ENCODE assay signal across 8 cellular contexts in the genomic region with DNA sequence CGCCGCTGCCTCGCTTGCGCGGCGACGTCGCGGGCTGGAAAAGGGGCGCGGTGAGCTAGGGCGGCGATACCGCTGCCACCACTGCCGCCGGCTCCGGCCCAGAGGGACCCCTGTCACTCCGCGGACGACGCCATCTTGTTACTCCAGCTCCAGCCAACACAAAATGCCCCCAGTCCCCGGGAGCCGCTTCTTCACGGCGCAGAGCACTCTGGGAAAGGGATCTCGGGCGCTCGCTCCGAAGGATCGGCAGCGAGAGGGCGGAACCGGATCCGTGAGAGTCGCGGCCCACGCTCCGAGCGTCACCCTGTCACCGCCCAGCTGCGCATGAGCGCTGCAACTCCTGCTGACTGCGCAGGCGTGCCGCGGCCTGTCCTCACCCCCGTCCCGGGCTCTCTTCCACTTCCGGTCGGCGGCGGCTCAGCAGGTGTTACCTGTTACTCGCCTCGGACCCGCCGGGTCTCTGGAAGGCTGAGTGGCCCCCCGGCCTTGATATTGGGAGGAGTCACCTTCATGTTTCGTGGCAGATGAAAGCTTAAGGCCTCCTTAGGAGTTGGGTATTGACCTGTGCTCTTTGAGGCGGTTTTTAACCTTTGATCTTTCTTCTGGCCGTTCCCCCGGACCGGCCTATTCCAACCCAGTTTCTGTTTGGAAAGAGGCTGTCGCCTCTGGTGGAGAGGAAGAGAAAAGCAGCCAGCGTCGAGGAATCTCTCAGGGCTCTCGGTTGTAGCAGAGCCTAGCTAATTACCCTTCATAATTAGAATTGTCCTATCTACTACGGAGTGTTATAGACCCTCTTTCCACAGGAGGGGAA. TPM values are rescaled to one million over a fixed set of nuclear protein-coding genes. Genes with fewer than 3 reads are reported as not detected.
DNase-seq lines count a peak whose midpoint lies in the region; ATAC-seq and TF ChIP-seq lines count a peak whose summit lies in the region.

A gene (minus strand): TSS at position 213 of the 811 bp plus-strand sequence. CDS start 475 bp downstream, outside the sequence.

- no peaks in the 10 kb centered on the region for H3F3A ChIP-seq in SU-DHL-6 (ENCODE audit: insufficient read depth)

- H3K36me3 Mint-ChIP-seq in activated naive CD8-positive, alpha-beta T cell treated with anti-CD3 and anti-CD28 coated beads, Interleukin-2, amount 10 ng/mL, durations not matched to agents 7 days and 5 days, result peaks cover 22% of the 10 kb centered on the region

- TF ChIP-seq POLR2A in ovary (IDR thresholded peaks at IDR 0.05), result peak; percentile 94
- TF ChIP-seq POLR2A in thyroid gland (IDR thresholded peaks at IDR 0.05), result peak; percentile 22 to 97

- H3K36me3 ChIP-seq in SU-DHL-6 (ENCODE audit: low read length) (peaks cover 16% of the 10 kb centered on the region), ovary (no peaks in the 10 kb centered on the region), thyroid gland (no peaks in the 10 kb centered on the region)

- peak within 1 kb of the TSS; percentile 96 for H3K9ac ChIP-seq in SU-DHL-6 (ENCODE audit: low read length)

- H2AFZ ChIP-seq in SU-DHL-6 (ENCODE audit: low read depth, low read length, severe bottlenecking), result peak within 1 kb of the TSS; percentile 91

- TF ChIP-seq CTCF in GM12873 (IDR thresholded peaks at IDR 0.05; ENCODE audit: insufficient read depth, low read depth, low read length, missing control alignments) (peak; percentile 80), SU-DHL-6 (IDR thresholded peaks at IDR 0.05; ENCODE audit: insufficient read depth, low read length, poor library complexity, severe bottlenecking) (peak; percentile 84), ovary (IDR thresholded peaks at IDR 0.05) (peak; percentile 82 to 96 (median 96)), thyroid gland (IDR thresholded peaks at IDR 0.05) (peak; percentile 55 to 97 (median 86))

- no peaks in the 10 kb centered on the region for H3K9me3 Mint-ChIP-seq in activated naive CD8-positive, alpha-beta T cell treated with anti-CD3 and anti-CD28 coated beads, Interleukin-2, amount 10 ng/mL, durations not matched to agents 7 days and 5 days

- H3K9me2 ChIP-seq in SU-DHL-6 (replicated peaks; ENCODE audit: insufficient read depth, low read length), result no peaks in the 10 kb centered on the region

- H3K27me3 Mint-ChIP-seq in activated naive CD8-positive, alpha-beta T cell treated with anti-CD3 and anti-CD28 coated beads, Interleukin-2, amount 10 ng/mL, durations not matched to agents 7 days and 5 days, result no peaks in the 10 kb centered on the region

- no peaks in the 10 kb centered on the region for H3K9me3 ChIP-seq in SU-DHL-6 (ENCODE audit: insufficient read depth, low read length)
- no peaks in the 10 kb centered on the region for H3K9me3 ChIP-seq in ovary
- no peaks in the 10 kb centered on the region for H3K9me3 ChIP-seq in thyroid gland

- H3K4me1 Mint-ChIP-seq in activated naive CD8-positive, alpha-beta T cell treated with anti-CD3 and anti-CD28 coated beads, Interleukin-2, amount 10 ng/mL, durations not matched to agents 7 days and 5 days, result peaks cover 27% of the 10 kb centered on the region

- H3K4me2 ChIP-seq in SU-DHL-6 (ENCODE audit: low read depth, low read length, poor library complexity, severe bottlenecking), result peak within 1 kb of the TSS; percentile 97

- H3K4me1 ChIP-seq in ovary (ENCODE audit: insufficient read depth), result peaks cover 10% of the 10 kb centered on the region
- H3K4me1 ChIP-seq in thyroid gland, result peaks cover 33 to 37% of the 10 kb centered on the region in 2 donors

- peak; percentile 88 for DNase-seq in NCI-H128 (lab: John Stamatoyannopoulos, UW; ENCODE audit: unreplicated experiment)
- DNase-seq in activated naive CD8-positive, alpha-beta T cell treated with anti-CD3 and anti-CD28 coated beads, Interleukin-2, amount 10 ng/mL, durations not matched to agents 7 days and 5 days, result peak; percentile 99
- peak; percentile 92 to 99 (median 98) for DNase-seq in head of caudate nucleus
- peak; percentile 99 for DNase-seq in ovary
- peak; percentile 98 to 99 for DNase-seq in thyroid gland

- H3K4me3 Mint-ChIP-seq in activated naive CD8-positive, alpha-beta T cell treated with anti-CD3 and anti-CD28 coated beads, Interleukin-2, amount 10 ng/mL, durations not matched to agents 7 days and 5 days, result peak within 1 kb of the TSS; percentile 92

- peak; percentile 94 for ATAC-seq in HG02759 (IDR thresholded peaks at IDR 0.05; ENCODE audit: unreplicated experiment)
- peak; percentile 94 for ATAC-seq in activated naive CD8-positive, alpha-beta T cell treated with anti-CD3 and anti-CD28 coated beads, Interleukin-2, amount 10 ng/mL, durations not matched to agents 7 days and 5 days (ENCODE audit: low read depth)

- TF ChIP-seq EP300 in ovary (IDR thresholded peaks at IDR 0.05), result peak; percentile 45

- peaks cover 18% of the 10 kb centered on the region; the same call in 1 of the 2 replicates for H4K20me1 ChIP-seq in SU-DHL-6 (ENCODE audit: low read depth, low read length)

- POLR2A ChIA-PET in activated naive CD8-positive, alpha-beta T cell treated with anti-CD3 and anti-CD28 coated beads, Interleukin-2, amount 10 ng/mL, durations not matched to agents 7 days and 5 days (lab: Charles Lee), result interaction anchor here (0.6 to 3.7 kb wide), 16 partner anchors 10 to 702 kb away, joined by 3 to 26 read pairs (median 4); a partner anchor contains a TSS

- no peaks in the 10 kb centered on the region for H3K27me3 ChIP-seq in SU-DHL-6 (ENCODE audit: low read length)
- H3K27me3 ChIP-seq in ovary, result no peaks in the 10 kb centered on the region
- no peaks in the 10 kb centered on the region for H3K27me3 ChIP-seq in thyroid gland

- 0 to 1% (median 0%) methylated on average over 64 to 67 of the region's 67 CpGs for WGBS in ovary, 3 donors
- 1% methylated on average over 19 to 35 of the region's 67 CpGs for WGBS in thyroid gland, 2 donors

- H3K4me3 ChIP-seq in SU-DHL-6 (ENCODE audit: insufficient read depth, low read length, poor library complexity, severe bottlenecking) (peak within 1 kb of the TSS; percentile 98), ovary (peak within 1 kb of the TSS; percentile 87), thyroid gland (replicated peaks in 1 of 3) (peak within 1 kb of the TSS; percentile 81 to 99 (median 94))

- peak within 1 kb of the TSS; percentile 75 for H3K27ac ChIP-seq in SU-DHL-6 (ENCODE audit: low read depth, low read length)
- H3K27ac ChIP-seq in ovary, result peak within 1 kb of the TSS; percentile 89 to 93
- peak within 1 kb of the TSS; percentile 98 to 99 (median 99) for H3K27ac ChIP-seq in thyroid gland

- peaks cover 46% of the 10 kb centered on the region for H3K79me2 ChIP-seq in SU-DHL-6 (ENCODE audit: insufficient read depth, low read length)

- H3K27ac Mint-ChIP-seq in activated naive CD8-positive, alpha-beta T cell treated with anti-CD3 and anti-CD28 coated beads, Interleukin-2, amount 10 ng/mL, durations not matched to agents 7 days and 5 days, result peak within 1 kb of the TSS; percentile 99

- intact Hi-C loops in head of caudate nucleus (cut with DNase I), result no loop called here
- intact Hi-C loops in ovary (cut with DNase I), result loop anchor here in 3 of 4 donors (2.0 to 5.0 kb wide), 4 partner anchors 99 to 169 kb away; no protein-coding TSS in a partner anchor
- intact Hi-C loops in thyroid gland (cut with DNase I), result no loop called here

RNA-seq across cellular contexts. Expression of the gene that starts here (rescaled TPM):
- total RNA-seq in activated naive CD8-positive, alpha-beta T cell treated with anti-CD3 and anti-CD28 coated beads, Interleukin-2, amount 10 ng/mL, durations not matched to agents 7 days and 5 days, result 100 to 1,000 TPM; 176 to 191 TPM
- 100 to 1,000 TPM in 6 of 7 donors, 10 to 100 TPM in 1; 96.2 to 233 (median 159) TPM for total RNA-seq in ovary
- polyA plus RNA-seq in ovary, result 100 to 1,000 TPM in 1 of 2 donors, 10 to 100 TPM in 1; 64.1 to 136 TPM
- total RNA-seq in thyroid gland, result 100 to 1,000 TPM; 183 to 262 (median 202) TPM

Comparison
In these comparisons a context has a peak if more than half of its experiments do, and no peak if none do; other contexts are left out.
1. Peak in every context shown above with its lines: DNase-seq, ATAC-seq, H3K4me3 ChIP-seq and H3K27ac ChIP-seq.
2. intact Hi-C loops: an anchor here in ovary (2.0 to 5.0 kb wide); none called in head of caudate nucleus and thyroid gland.